1 cellular context compared by ENCODE assay signal in the genomic region with DNA sequence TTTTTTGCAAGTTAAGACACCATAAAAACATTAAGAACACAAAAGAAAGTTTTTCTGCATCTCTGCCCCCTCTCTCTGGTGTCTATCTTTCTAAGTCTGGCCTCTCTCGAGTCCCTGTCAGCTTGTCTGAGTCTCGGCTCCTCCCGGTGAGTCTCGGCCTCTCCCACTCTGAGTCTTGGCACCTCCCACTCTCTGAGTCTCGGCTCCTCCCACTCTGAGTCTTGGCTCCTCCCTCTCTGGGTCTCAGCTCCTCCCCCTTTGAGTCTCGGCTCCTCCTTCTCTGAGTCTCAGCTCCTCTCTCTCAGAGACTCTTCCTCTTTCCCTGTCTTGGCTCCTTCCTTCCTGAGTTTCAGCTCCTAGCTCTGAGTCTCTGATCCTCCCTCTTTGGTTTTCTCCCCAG.
TF ChIP-seq lines count a peak whose summit lies in the region.

No MANE protein-coding gene starts in this region.

TF ChIP-seq in H1, 55 proteins besides CTCF, POLR2A, EP300 and RAD21 (continued from another document):
- TF ChIP-seq, protein P1, sequence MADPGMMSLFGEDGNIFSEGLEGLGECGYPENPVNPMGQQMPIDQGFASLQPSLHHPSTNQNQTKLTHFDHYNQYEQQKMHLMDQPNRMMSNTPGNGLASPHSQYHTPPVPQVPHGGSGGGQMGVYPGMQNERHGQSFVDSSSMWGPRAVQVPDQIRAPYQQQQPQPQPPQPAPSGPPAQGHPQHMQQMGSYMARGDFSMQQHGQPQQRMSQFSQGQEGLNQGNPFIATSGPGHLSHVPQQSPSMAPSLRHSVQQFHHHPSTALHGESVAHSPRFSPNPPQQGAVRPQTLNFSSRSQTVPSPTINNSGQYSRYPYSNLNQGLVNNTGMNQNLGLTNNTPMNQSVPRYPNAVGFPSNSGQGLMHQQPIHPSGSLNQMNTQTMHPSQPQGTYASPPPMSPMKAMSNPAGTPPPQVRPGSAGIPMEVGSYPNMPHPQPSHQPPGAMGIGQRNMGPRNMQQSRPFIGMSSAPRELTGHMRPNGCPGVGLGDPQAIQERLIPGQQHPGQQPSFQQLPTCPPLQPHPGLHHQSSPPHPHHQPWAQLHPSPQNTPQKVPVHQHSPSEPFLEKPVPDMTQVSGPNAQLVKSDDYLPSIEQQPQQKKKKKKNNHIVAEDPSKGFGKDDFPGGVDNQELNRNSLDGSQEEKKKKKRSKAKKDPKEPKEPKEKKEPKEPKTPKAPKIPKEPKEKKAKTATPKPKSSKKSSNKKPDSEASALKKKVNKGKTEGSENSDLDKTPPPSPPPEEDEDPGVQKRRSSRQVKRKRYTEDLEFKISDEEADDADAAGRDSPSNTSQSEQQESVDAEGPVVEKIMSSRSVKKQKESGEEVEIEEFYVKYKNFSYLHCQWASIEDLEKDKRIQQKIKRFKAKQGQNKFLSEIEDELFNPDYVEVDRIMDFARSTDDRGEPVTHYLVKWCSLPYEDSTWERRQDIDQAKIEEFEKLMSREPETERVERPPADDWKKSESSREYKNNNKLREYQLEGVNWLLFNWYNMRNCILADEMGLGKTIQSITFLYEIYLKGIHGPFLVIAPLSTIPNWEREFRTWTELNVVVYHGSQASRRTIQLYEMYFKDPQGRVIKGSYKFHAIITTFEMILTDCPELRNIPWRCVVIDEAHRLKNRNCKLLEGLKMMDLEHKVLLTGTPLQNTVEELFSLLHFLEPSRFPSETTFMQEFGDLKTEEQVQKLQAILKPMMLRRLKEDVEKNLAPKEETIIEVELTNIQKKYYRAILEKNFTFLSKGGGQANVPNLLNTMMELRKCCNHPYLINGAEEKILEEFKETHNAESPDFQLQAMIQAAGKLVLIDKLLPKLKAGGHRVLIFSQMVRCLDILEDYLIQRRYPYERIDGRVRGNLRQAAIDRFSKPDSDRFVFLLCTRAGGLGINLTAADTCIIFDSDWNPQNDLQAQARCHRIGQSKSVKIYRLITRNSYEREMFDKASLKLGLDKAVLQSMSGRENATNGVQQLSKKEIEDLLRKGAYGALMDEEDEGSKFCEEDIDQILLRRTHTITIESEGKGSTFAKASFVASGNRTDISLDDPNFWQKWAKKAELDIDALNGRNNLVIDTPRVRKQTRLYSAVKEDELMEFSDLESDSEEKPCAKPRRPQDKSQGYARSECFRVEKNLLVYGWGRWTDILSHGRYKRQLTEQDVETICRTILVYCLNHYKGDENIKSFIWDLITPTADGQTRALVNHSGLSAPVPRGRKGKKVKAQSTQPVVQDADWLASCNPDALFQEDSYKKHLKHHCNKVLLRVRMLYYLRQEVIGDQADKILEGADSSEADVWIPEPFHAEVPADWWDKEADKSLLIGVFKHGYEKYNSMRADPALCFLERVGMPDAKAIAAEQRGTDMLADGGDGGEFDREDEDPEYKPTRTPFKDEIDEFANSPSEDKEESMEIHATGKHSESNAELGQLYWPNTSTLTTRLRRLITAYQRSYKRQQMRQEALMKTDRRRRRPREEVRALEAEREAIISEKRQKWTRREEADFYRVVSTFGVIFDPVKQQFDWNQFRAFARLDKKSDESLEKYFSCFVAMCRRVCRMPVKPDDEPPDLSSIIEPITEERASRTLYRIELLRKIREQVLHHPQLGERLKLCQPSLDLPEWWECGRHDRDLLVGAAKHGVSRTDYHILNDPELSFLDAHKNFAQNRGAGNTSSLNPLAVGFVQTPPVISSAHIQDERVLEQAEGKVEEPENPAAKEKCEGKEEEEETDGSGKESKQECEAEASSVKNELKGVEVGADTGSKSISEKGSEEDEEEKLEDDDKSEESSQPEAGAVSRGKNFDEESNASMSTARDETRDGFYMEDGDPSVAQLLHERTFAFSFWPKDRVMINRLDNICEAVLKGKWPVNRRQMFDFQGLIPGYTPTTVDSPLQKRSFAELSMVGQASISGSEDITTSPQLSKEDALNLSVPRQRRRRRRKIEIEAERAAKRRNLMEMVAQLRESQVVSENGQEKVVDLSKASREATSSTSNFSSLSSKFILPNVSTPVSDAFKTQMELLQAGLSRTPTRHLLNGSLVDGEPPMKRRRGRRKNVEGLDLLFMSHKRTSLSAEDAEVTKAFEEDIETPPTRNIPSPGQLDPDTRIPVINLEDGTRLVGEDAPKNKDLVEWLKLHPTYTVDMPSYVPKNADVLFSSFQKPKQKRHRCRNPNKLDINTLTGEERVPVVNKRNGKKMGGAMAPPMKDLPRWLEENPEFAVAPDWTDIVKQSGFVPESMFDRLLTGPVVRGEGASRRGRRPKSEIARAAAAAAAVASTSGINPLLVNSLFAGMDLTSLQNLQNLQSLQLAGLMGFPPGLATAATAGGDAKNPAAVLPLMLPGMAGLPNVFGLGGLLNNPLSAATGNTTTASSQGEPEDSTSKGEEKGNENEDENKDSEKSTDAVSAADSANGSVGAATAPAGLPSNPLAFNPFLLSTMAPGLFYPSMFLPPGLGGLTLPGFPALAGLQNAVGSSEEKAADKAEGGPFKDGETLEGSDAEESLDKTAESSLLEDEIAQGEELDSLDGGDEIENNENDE (IDR thresholded peaks at IDR 0.05; ENCODE audit: insufficient replicate concordance, low read length), result no peak
- TF ChIP-seq TBP (IDR thresholded peaks at IDR 0.05; ENCODE audit: low read depth, low read length) (no peak), EGR1 (IDR thresholded peaks at IDR 0.05; ENCODE audit: borderline replicate concordance, low read depth, low read length) (no peak), PHF8 (conservative IDR thresholded peaks at IDR 0.05; ENCODE audit: low read depth, low read length) (no peak), CEBPB (IDR thresholded peaks at IDR 0.05; ENCODE audit: low read depth, low read length) (no peak), FOSL1 (IDR thresholded peaks at IDR 0.05; ENCODE audit: insufficient read depth, low read depth, low read length) (no peak), RNF2 (IDR thresholded peaks at IDR 0.05; ENCODE audit: borderline replicate concordance, low read depth, low read length, missing control alignments, poor library complexity, severe bottlenecking) (no peak), CHD2 (IDR thresholded peaks at IDR 0.05; ENCODE audit: low read length) (no peak), RBBP5 (IDR thresholded peaks at IDR 0.05; ENCODE audit: borderline replicate concordance, low read depth, low read length) (no peak)
- TF ChIP-seq, protein P2, sequence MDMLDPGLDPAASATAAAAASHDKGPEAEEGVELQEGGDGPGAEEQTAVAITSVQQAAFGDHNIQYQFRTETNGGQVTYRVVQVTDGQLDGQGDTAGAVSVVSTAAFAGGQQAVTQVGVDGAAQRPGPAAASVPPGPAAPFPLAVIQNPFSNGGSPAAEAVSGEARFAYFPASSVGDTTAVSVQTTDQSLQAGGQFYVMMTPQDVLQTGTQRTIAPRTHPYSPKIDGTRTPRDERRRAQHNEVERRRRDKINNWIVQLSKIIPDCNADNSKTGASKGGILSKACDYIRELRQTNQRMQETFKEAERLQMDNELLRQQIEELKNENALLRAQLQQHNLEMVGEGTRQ (IDR thresholded peaks at IDR 0.05; ENCODE audit: low read length), result no peak
- TF ChIP-seq, protein P3, sequence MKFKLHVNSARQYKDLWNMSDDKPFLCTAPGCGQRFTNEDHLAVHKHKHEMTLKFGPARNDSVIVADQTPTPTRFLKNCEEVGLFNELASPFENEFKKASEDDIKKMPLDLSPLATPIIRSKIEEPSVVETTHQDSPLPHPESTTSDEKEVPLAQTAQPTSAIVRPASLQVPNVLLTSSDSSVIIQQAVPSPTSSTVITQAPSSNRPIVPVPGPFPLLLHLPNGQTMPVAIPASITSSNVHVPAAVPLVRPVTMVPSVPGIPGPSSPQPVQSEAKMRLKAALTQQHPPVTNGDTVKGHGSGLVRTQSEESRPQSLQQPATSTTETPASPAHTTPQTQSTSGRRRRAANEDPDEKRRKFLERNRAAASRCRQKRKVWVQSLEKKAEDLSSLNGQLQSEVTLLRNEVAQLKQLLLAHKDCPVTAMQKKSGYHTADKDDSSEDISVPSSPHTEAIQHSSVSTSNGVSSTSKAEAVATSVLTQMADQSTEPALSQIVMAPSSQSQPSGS (IDR thresholded peaks at IDR 0.05; ENCODE audit: low read length), result no peak
- TF ChIP-seq, protein P4, sequence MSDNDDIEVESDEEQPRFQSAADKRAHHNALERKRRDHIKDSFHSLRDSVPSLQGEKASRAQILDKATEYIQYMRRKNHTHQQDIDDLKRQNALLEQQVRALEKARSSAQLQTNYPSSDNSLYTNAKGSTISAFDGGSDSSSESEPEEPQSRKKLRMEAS (IDR thresholded peaks at IDR 0.05), result no peak
